In genomic region chr10:10833955-10834354, GRCh38 we compare ENCODE assay signal across 8 cellular contexts.
"Had no signal": no experiment of that assay in that cellular context is flagged by ENCODE, and none has a peak within 500 bp of the region (broad histone marks: within the 10 kb centered on the region; RNA-seq: fewer than 3 reads in every experiment).

No MANE protein-coding gene starts in this region.

- ATAC-seq: GM12878 had no signal

- DNase-seq: GDM1, GF-D8 had no signal

- FAIRE-seq: G401.6, GM12878, GM12891, GM12892, GM18507, GM19239 had no signal

- H3K4me3 ChIP-seq: GM12878 had no signal
